Comparison of ENCODE assay signal across 8 cellular contexts in genomic region chr5:150488519-150489357, GRCh38. TPM values are rescaled to one million over a fixed set of nuclear protein-coding genes. Genes with fewer than 3 reads are reported as not detected.
DNase-seq lines count a peak whose midpoint lies in the region; ATAC-seq and TF ChIP-seq lines count a peak whose summit lies in the region.

No MANE protein-coding gene starts in this region.

- H3K4me1 Mint-ChIP-seq in MCF 10A (ENCODE audit: insufficient read depth, unreplicated experiment), result peaks cover 62% of the 10 kb centered on the region
- H3K4me1 Mint-ChIP-seq in activated CD8-positive, alpha-beta T cell treated with anti-CD3 and anti-CD28 coated beads for 36 hours (ENCODE audit: low read depth), result peaks cover 7% of the 10 kb centered on the region

- H3F3A ChIP-seq in Loucy (ENCODE audit: low read depth), result no peaks in the 10 kb centered on the region

- no peaks in the 10 kb centered on the region for H3K27me3 Mint-ChIP-seq in MCF 10A (ENCODE audit: insufficient read depth, unreplicated experiment)
- peaks cover 6% of the 10 kb centered on the region for H3K27me3 Mint-ChIP-seq in activated CD8-positive, alpha-beta T cell treated with anti-CD3 and anti-CD28 coated beads for 36 hours

- peak; percentile 69 for DNase-seq in MCF 10A (ENCODE audit: unreplicated experiment)
- DNase-seq in left lung, result peak in 1 of 2 donors; percentile 65
- no peak for DNase-seq in activated CD8-positive, alpha-beta T cell treated with anti-CD3 and anti-CD28 coated beads for 36 hours
- no peak for DNase-seq in NCI-H748 (lab: John Stamatoyannopoulos, UW; ENCODE audit: unreplicated experiment)
- DNase-seq in stimulated activated CD4-positive, alpha-beta T cell treated with anti-CD3 and anti-CD28 coated beads, Interleukin-1b, Interleukin-23, amount 100 ng/mL, for 48 hours, result no peak

- H3K4me3 ChIP-seq in Loucy (ENCODE audit: low read length, poor library complexity, severe bottlenecking) (no peak overlapping the region), left lung (peak overlapping the region in 1 of 2 donors; percentile 11)

- H3K27ac Mint-ChIP-seq in MCF 10A (ENCODE audit: low read depth, unreplicated experiment), result peak overlapping the region; percentile 63
- no peak overlapping the region for H3K27ac Mint-ChIP-seq in activated CD8-positive, alpha-beta T cell treated with anti-CD3 and anti-CD28 coated beads for 36 hours

- peaks cover 4% of the 10 kb centered on the region for H3K36me3 Mint-ChIP-seq in MCF 10A (ENCODE audit: insufficient read depth, unreplicated experiment)
- no peaks in the 10 kb centered on the region for H3K36me3 Mint-ChIP-seq in activated CD8-positive, alpha-beta T cell treated with anti-CD3 and anti-CD28 coated beads for 36 hours (ENCODE audit: low read depth)

- H3K27me3 ChIP-seq in Loucy (ENCODE audit: insufficient read depth, low read length, poor library complexity, severe bottlenecking), result no peaks in the 10 kb centered on the region
- no peaks in the 10 kb centered on the region for H3K27me3 ChIP-seq in left lung

- H3K9me3 ChIP-seq in Loucy (ENCODE audit: insufficient read depth, low read depth, low read length) (no peaks in the 10 kb centered on the region), left lung (no peaks in the 10 kb centered on the region)

- intact Hi-C loops in MCF 10A (cut with micrococcal nuclease), result no loop called here
- intact Hi-C loops in left lung (cut with DNase I), result no loop called here
- intact Hi-C loops in activated CD8-positive, alpha-beta T cell treated with anti-CD3 and anti-CD28 coated beads for 36 hours (cut with micrococcal nuclease), result no loop called here

- POLR2A ChIA-PET in MCF 10A (lab: Yijun Ruan, JAX), result interaction anchor here (0.7 to 4.6 kb wide), 7 partner anchors 9 to 212 kb away, joined by 3 to 33 read pairs (median 3); partner anchors contain the start of genes CD74, RBM22 and RPS14
- POLR2A ChIA-PET in activated CD8-positive, alpha-beta T cell treated with anti-CD3 and anti-CD28 coated beads for 36 hours (lab: Charles Lee), result no interaction called here

- H3K27ac ChIP-seq in left lung (peak overlapping the region; percentile 93 to 97), temporal lobe (ENCODE audit: low read depth, low read length) (peak overlapping the region; percentile 91)

- no TSS peak for BruUV-seq in MCF 10A (replicated peaks; lab: Mats Ljungman, UMichigan)

- peak overlapping the region; percentile 72 for H3K4me3 Mint-ChIP-seq in MCF 10A (ENCODE audit: unreplicated experiment)
- no peak overlapping the region for H3K4me3 Mint-ChIP-seq in activated CD8-positive, alpha-beta T cell treated with anti-CD3 and anti-CD28 coated beads for 36 hours

- peaks cover 26% of the 10 kb centered on the region for H3K4me1 ChIP-seq in Loucy (ENCODE audit: insufficient read depth, low read length, poor library complexity, severe bottlenecking)
- peaks cover 49 to 79% of the 10 kb centered on the region in 2 donors for H3K4me1 ChIP-seq in left lung

- H3K9me3 Mint-ChIP-seq in MCF 10A (ENCODE audit: unreplicated experiment), result no peaks in the 10 kb centered on the region
- no peaks in the 10 kb centered on the region for H3K9me3 Mint-ChIP-seq in activated CD8-positive, alpha-beta T cell treated with anti-CD3 and anti-CD28 coated beads for 36 hours

- H2AFZ ChIP-seq in Loucy (ENCODE audit: low read length), result no peak overlapping the region

- no peaks in the 10 kb centered on the region for H3K9me2 ChIP-seq in Loucy (replicated peaks; ENCODE audit: low read depth, low read length)

- CTCF ChIA-PET in MCF 10A (lab: Yijun Ruan, JAX), result interaction anchor here (1.2 to 9.6 kb wide), 11 partner anchors 17 to 290 kb away, joined by 3 to 134 read pairs (median 7); partner anchors contain the start of genes RPS14 and SMIM3
- CTCF ChIA-PET in activated CD8-positive, alpha-beta T cell treated with anti-CD3 and anti-CD28 coated beads for 36 hours (lab: Charles Lee), result interaction anchor here (1.1 kb wide), 1 partner anchor 29 kb away, joined by 3 read pairs; no protein-coding TSS in a partner anchor

- TF ChIP-seq CTCF in Loucy (conservative IDR thresholded peaks at IDR 0.05; ENCODE audit: low read length), result no peak
- TF ChIP-seq CTCF in MCF 10A (IDR thresholded peaks at IDR 0.05; ENCODE audit: unreplicated experiment), result no peak
- TF ChIP-seq CTCF in left lung (IDR thresholded peaks at IDR 0.05), result no peak
- TF ChIP-seq CTCF in activated CD8-positive, alpha-beta T cell treated with anti-CD3 and anti-CD28 coated beads for 36 hours (IDR thresholded peaks at IDR 0.05), result no peak

- peak overlapping the region; percentile 20 for H3K9ac ChIP-seq in Loucy (ENCODE audit: low read depth, low read length, poor library complexity, severe bottlenecking)

- H3K36me3 ChIP-seq in Loucy (ENCODE audit: insufficient read depth, low read length) (no peaks in the 10 kb centered on the region), left lung (peaks cover 0 to 8% of the 10 kb centered on the region in 2 donors)

- H3K4me2 ChIP-seq in Loucy (ENCODE audit: low read depth, low read length, poor library complexity, severe bottlenecking), result peak overlapping the region; percentile 78

- no peaks in the 10 kb centered on the region for H4K20me1 ChIP-seq in Loucy (ENCODE audit: insufficient read depth, low read length, poor library complexity, severe bottlenecking)

- ATAC-seq in left lung, result peak; percentile 36
- no peak for ATAC-seq in activated CD8-positive, alpha-beta T cell treated with anti-CD3 and anti-CD28 coated beads for 36 hours
- ATAC-seq in HG03439 (IDR thresholded peaks at IDR 0.05; ENCODE audit: unreplicated experiment), result no peak

- no peaks in the 10 kb centered on the region for H3K79me2 ChIP-seq in Loucy (ENCODE audit: insufficient read depth, low read length)

RNA-seq across cellular contexts. Expression of gene NDST1, which starts 19.2 kb away (rescaled TPM):
- total RNA-seq in MCF 10A (2022) (68.9 and 79.3 TPM in 2 replicates), left lung (100 to 1,000 TPM in 1 of 2 donors, 10 to 100 TPM in 1; 89.3 to 100 TPM), temporal lobe (28.0 TPM)
- 1 to 10 TPM; 2.9 to 3.3 TPM for total RNA-seq in activated CD8-positive, alpha-beta T cell treated with anti-CD3 and anti-CD28 coated beads for 36 hours

RNA-seq across cellular contexts. Expression of gene RPS14, which starts 39.2 kb away (rescaled TPM):
- total RNA-seq in MCF 10A (2022), result 5,481 and 5,921 TPM in 2 replicates
- total RNA-seq in left lung, result 1,000 to 10,000 TPM; 1,428 to 1,504 TPM
- total RNA-seq in temporal lobe, result 1,676 TPM
- 1,000 to 10,000 TPM; 3,542 to 3,651 TPM for total RNA-seq in activated CD8-positive, alpha-beta T cell treated with anti-CD3 and anti-CD28 coated beads for 36 hours
